Comparison of ENCODE assay signal across 8 cellular contexts in the genomic region with DNA sequence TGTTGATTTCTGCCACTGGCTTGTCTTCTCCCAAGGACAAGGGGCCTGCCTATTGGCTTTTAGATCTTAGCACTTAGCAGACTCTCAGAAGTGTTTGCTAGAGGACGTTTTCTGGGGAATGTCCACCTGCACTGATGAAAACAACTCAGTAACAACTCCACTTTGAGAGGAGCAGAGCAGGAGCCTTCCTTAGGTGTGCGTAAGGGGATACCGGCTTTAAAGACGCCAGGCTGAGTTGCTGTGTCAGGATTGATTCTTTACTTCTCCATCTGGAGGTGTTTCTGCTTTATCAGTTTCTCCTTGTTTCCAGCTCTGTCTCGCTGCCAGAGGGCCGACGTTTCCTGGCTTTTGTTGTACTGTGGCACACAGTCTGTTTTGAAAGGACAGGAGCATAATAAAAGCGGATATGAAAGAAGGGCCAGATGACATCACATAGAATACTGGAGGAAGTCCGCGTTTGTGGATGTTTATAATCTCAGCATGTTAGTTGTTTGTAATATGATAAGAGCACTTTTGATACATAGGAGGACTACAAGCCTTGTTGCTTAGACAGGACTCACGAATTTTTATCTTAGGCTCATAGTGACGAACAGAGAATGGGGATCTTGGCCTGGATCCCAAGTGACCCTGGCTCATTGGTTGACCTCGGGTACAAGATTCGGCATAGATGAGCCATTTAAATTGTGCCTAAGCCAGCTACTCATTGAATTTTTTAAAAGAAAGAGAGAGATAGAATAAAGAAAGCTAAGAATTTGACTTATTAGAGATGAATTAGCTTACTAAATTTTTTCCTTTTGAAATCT. TPM values are rescaled to one million over a fixed set of nuclear protein-coding genes. Genes with fewer than 3 reads are reported as not detected.
DNase-seq lines count a peak whose midpoint lies in the region; ATAC-seq and TF ChIP-seq lines count a peak whose summit lies in the region.

No MANE protein-coding gene starts in this region.

- intact Hi-C loops in ovary (cut with DNase I): loop anchor here in 3 of 4 donors (5.0 to 10.0 kb wide), 3 partner anchors 36 to 71 kb away; no protein-coding TSS in a partner anchor

- whole genome bisulfite sequencing in ovary, 3 donors: 11 to 23% (median 16%) methylated on average over 14 of the region's 14 CpGs

- no peaks in the 10 kb centered on the region for H3K9me3 ChIP-seq in ovary

- DNase-seq in coronary artery (ENCODE audit: low spot score) (peak; percentile 74), ovary (peak in 4 of 5 donors; percentile 41 to 70 (median 58)), Kasumi-1 (lab: John Stamatoyannopoulos, UW) (no peak)
- no peak for DNase-seq in activated CD8-positive, alpha-beta memory T cell treated with anti-CD3 and anti-CD28 coated beads, Interleukin-2, amount 10 ng/mL, durations not matched to agents 7 days and 5 days

- CTCF ChIA-PET in activated CD8-positive, alpha-beta memory T cell treated with anti-CD3 and anti-CD28 coated beads, Interleukin-2, amount 10 ng/mL, durations not matched to agents 7 days and 5 days (lab: Charles Lee): no interaction called here

- H3K36me3 ChIP-seq in ovary: no peaks in the 10 kb centered on the region

- TF ChIP-seq CTCF in coronary artery (IDR thresholded peaks at IDR 0.05) (no peak), ovary (IDR thresholded peaks at IDR 0.05) (no peak)

- no peak overlapping the region for H3K27ac Mint-ChIP-seq in activated CD8-positive, alpha-beta memory T cell treated with anti-CD3 and anti-CD28 coated beads, Interleukin-2, amount 10 ng/mL, durations not matched to agents 7 days and 5 days

- ATAC-seq in GM19351 (IDR thresholded peaks at IDR 0.05; ENCODE audit: unreplicated experiment) (peak; percentile 81), HG03571 (IDR thresholded peaks at IDR 0.05; ENCODE audit: unreplicated experiment) (peak; percentile 62), GM19023 (IDR thresholded peaks at IDR 0.05; ENCODE audit: unreplicated experiment) (no peak), GM19324 (IDR thresholded peaks at IDR 0.05; ENCODE audit: low FRiP score, unreplicated experiment) (no peak)
- no peak for ATAC-seq in activated CD8-positive, alpha-beta memory T cell treated with anti-CD3 and anti-CD28 coated beads, Interleukin-2, amount 10 ng/mL, durations not matched to agents 7 days and 5 days

- H3K27ac ChIP-seq in coronary artery: peak overlapping the region; percentile 89 to 96
- peak overlapping the region; percentile 73 to 86 for H3K27ac ChIP-seq in ovary

- no peak overlapping the region for H3K4me3 Mint-ChIP-seq in activated CD8-positive, alpha-beta memory T cell treated with anti-CD3 and anti-CD28 coated beads, Interleukin-2, amount 10 ng/mL, durations not matched to agents 7 days and 5 days

- peaks cover 18% of the 10 kb centered on the region for H3K4me1 Mint-ChIP-seq in activated CD8-positive, alpha-beta memory T cell treated with anti-CD3 and anti-CD28 coated beads, Interleukin-2, amount 10 ng/mL, durations not matched to agents 7 days and 5 days

- H3K36me3 Mint-ChIP-seq in activated CD8-positive, alpha-beta memory T cell treated with anti-CD3 and anti-CD28 coated beads, Interleukin-2, amount 10 ng/mL, durations not matched to agents 7 days and 5 days: peaks cover 1% of the 10 kb centered on the region

- no peaks in the 10 kb centered on the region for H3K27me3 ChIP-seq in ovary

- peaks cover 23% of the 10 kb centered on the region for H3K4me1 ChIP-seq in ovary (ENCODE audit: insufficient read depth)

- no peak for TF ChIP-seq POLR2A in ovary (IDR thresholded peaks at IDR 0.05)

- peak overlapping the region; percentile 45 for H3K4me3 ChIP-seq in coronary artery
- H3K4me3 ChIP-seq in ovary: no peak overlapping the region

- H3K9me3 Mint-ChIP-seq in activated CD8-positive, alpha-beta memory T cell treated with anti-CD3 and anti-CD28 coated beads, Interleukin-2, amount 10 ng/mL, durations not matched to agents 7 days and 5 days (ENCODE audit: low read depth): no peaks in the 10 kb centered on the region

- TF ChIP-seq EP300 in ovary (IDR thresholded peaks at IDR 0.05): no peak

- peaks cover 35% of the 10 kb centered on the region for H3K27me3 Mint-ChIP-seq in activated CD8-positive, alpha-beta memory T cell treated with anti-CD3 and anti-CD28 coated beads, Interleukin-2, amount 10 ng/mL, durations not matched to agents 7 days and 5 days

RNA-seq across cellular contexts. Expression of gene COL4A2, which starts 34.6 kb away (rescaled TPM):
- 100 to 1,000 TPM in 5 of 7 donors, 10 to 100 TPM in 2; 59.5 to 171 (median 120) TPM for total RNA-seq in ovary
- 100 to 1,000 TPM; 136 to 164 TPM for polyA plus RNA-seq in ovary
- total RNA-seq in activated CD8-positive, alpha-beta memory T cell treated with anti-CD3 and anti-CD28 coated beads, Interleukin-2, amount 10 ng/mL, durations not matched to agents 7 days and 5 days: not detected

RNA-seq across cellular contexts. Expression of gene COL4A1, which starts 34.7 kb away (rescaled TPM):
- total RNA-seq in ovary: 100 to 1,000 TPM in 3 of 7 donors, 10 to 100 TPM in 4; 42.3 to 106 (median 73.2) TPM
- polyA plus RNA-seq in ovary: 100 to 1,000 TPM in 1 of 2 donors, 10 to 100 TPM in 1; 87.5 to 421 TPM
- total RNA-seq in activated CD8-positive, alpha-beta memory T cell treated with anti-CD3 and anti-CD28 coated beads, Interleukin-2, amount 10 ng/mL, durations not matched to agents 7 days and 5 days: not detected

Comparison
In these comparisons a context has a peak if more than half of its experiments do, and no peak if none do; other contexts are left out.
1. ATAC-seq: peak in GM19351 (single experiment) and HG03571 (single experiment); none in activated CD8-positive, alpha-beta memory T cell treated with anti-CD3 and anti-CD28 coated beads, Interleukin-2, amount 10 ng/mL, durations not matched to agents 7 days and 5 days (single experiment), GM19023 (single experiment) and GM19324 (single experiment).
2. DNase-seq: peak in coronary artery (single experiment) and ovary (4 of 5); none in activated CD8-positive, alpha-beta memory T cell treated with anti-CD3 and anti-CD28 coated beads, Interleukin-2, amount 10 ng/mL, durations not matched to agents 7 days and 5 days (single experiment) and Kasumi-1 (0 of 2).
3. RNA of gene COL4A2, which starts 34.6 kb away (total RNA-seq): 59.5 to 171 TPM in ovary; not detected in activated CD8-positive, alpha-beta memory T cell treated with anti-CD3 and anti-CD28 coated beads, Interleukin-2, amount 10 ng/mL, durations not matched to agents 7 days and 5 days; every median in the first group is over 10 times any median in the second.
4. RNA of gene COL4A1, which starts 34.7 kb away (total RNA-seq): 42.3 to 106 TPM in ovary; not detected in activated CD8-positive, alpha-beta memory T cell treated with anti-CD3 and anti-CD28 coated beads, Interleukin-2, amount 10 ng/mL, durations not matched to agents 7 days and 5 days; every median in the first group is over 10 times any median in the second.